ENCODE assay signal across 23 cellular contexts in genomic region chr3:5041315-5041714, GRCh38.
A peak's percentile ranks its signal among the peaks of the same experiment; 100 is the strongest.
DNase-seq lines count a peak whose midpoint lies in the region; ATAC-seq, FAIRE-seq and TF ChIP-seq lines count a peak whose summit lies in the region.
"Had no signal": no experiment of that assay in that cellular context is flagged by ENCODE, and none has a peak within 500 bp of the region (broad histone marks: within the 10 kb centered on the region; RNA-seq: fewer than 3 reads in every experiment).

No MANE protein-coding gene starts in this region.

- no peaks in the 10 kb centered on the region for H4K20me1 ChIP-seq in K562 (replicated peaks; ENCODE audit: control insufficient read depth, insufficient read depth, low read length)

- no peak for TF ChIP-seq EP300 in K562 (IDR thresholded peaks at IDR 0.05; ENCODE audit: low read length)
- no peak for TF ChIP-seq EP300 in suprapubic skin (IDR thresholded peaks at IDR 0.05)

- H3K4me3 Mint-ChIP-seq in stimulated activated naive CD8-positive, alpha-beta T cell treated with anti-CD3 and anti-CD28 coated beads, Interleukin-15, Interleukin-2, amounts not matched to agents 100 ng/mL and 50 ng/mL, for 24 hours: no peak overlapping the region
- H3K4me3 Mint-ChIP-seq: CD4-positive, alpha-beta T cell; T-cell had no signal

- H3K79me2 ChIP-seq in K562 (ENCODE audit: control insufficient read depth, insufficient read depth, low read length): no peaks in the 10 kb centered on the region

- H3K4me3 ChIP-seq in NB4 (ENCODE audit: low read depth, low read length) (no peak overlapping the region), K562 (no peak overlapping the region), suprapubic skin (no peak overlapping the region), HAP-1 (no peak overlapping the region)
- H3K4me3 ChIP-seq: GM23248 had no signal

- TF ChIP-seq RAD21 in K562 (CRISPR knock-in tag; conservative IDR thresholded peaks at IDR 0.05 in 1 of 2, IDR thresholded peaks at IDR 0.05 in 1 of 2): peak; percentile 30 to 44

- BruUV-seq in K562 (replicated peaks; lab: Mats Ljungman, UMichigan): no TSS peak

- TF ChIP-seq POLR2A in NB4 (IDR thresholded peaks at IDR 0.05; ENCODE audit: extremely low read depth, insufficient read length): no peak
- TF ChIP-seq POLR2A in K562 (conservative IDR thresholded peaks at IDR 0.05): no peak
- no peak for TF ChIP-seq POLR2A in suprapubic skin (IDR thresholded peaks at IDR 0.05)

- WGBS in K562 (ENCODE audit: insufficient coverage, low coverage, missing lambda C conversion rate): 52% methylated on average over 4 of the region's 4 CpGs
- WGBS in suprapubic skin: 79% methylated on average over 4 of the region's 4 CpGs

- peak; percentile 3 for TF ChIP-seq CTCF in NB4 (IDR thresholded peaks at IDR 0.05; ENCODE audit: low read depth, low read length)
- TF ChIP-seq CTCF in K562 (IDR thresholded peaks at IDR 0.05 in 2 of 3, conservative IDR thresholded peaks at IDR 0.05 in 1 of 3; ENCODE audit: insufficient read depth in 2 of 3, low read depth in 1 of 3, low read length in 3 of 3): peak; percentile 42 to 53 (median 52); a peak in 5 of 6 replicates
- TF ChIP-seq CTCF in suprapubic skin (IDR thresholded peaks at IDR 0.05): no peak

- H3K4me1 ChIP-seq in K562 (replicated peaks in 1 of 2; ENCODE audit: control insufficient read depth in 2 of 2, insufficient read depth in 2 of 2, low read length in 2 of 2) (peaks cover 8 to 37% of the 10 kb centered on the region in 2 experiments), suprapubic skin (no peaks in the 10 kb centered on the region), HAP-1 (no peaks in the 10 kb centered on the region)
- H3K4me1 ChIP-seq: BE2C had no signal

- no peak overlapping the region for H3K4me2 ChIP-seq in K562 (ENCODE audit: insufficient read depth, low read length)
- H3K4me2 ChIP-seq: SK-N-SH had no signal

- no peak for ATAC-seq in stimulated activated naive CD8-positive, alpha-beta T cell treated with anti-CD3 and anti-CD28 coated beads, Interleukin-15, Interleukin-2, amounts not matched to agents 100 U/mL and 50 U/mL, for 24 hours
- peak; percentile 73 for ATAC-seq in K562
- ATAC-seq: T-cell had no signal

- CTCF ChIA-PET in K562 (lab: Yijun Ruan, JAX; ENCODE audit: low intra/inter-chr PET ratio): no interaction called here

- H3K27me3 ChIP-seq in K562 (ENCODE audit: control insufficient read depth in 2 of 2, insufficient read depth in 2 of 2, low read length in 2 of 2): no peaks in the 10 kb centered on the region
- no peaks in the 10 kb centered on the region for H3K27me3 ChIP-seq in suprapubic skin
- H3K27me3 ChIP-seq in HAP-1 (ENCODE audit: low read depth): no peaks in the 10 kb centered on the region
- H3K27me3 ChIP-seq: BE2C had no signal

- FAIRE-seq in K562 (lab: Jason Lieb, UNC): no peak
- FAIRE-seq: GM12891 had no signal

- in situ Hi-C loops in K562 (cut with MboI) (no loop called here), HAP-1 (cut with MboI; ENCODE audit: low sequenced_read_pairs) (no loop called here)

- H3K9me3 ChIP-seq in K562 (replicated peaks; ENCODE audit: control insufficient read depth, insufficient read depth, low read depth, low read length) (no peaks in the 10 kb centered on the region), suprapubic skin (no peaks in the 10 kb centered on the region), HAP-1 (no peaks in the 10 kb centered on the region)
- H3K9me3 ChIP-seq: BE2C, SK-N-SH had no signal

- H3K27ac ChIP-seq in K562 (ENCODE audit: extremely low read depth, low read depth, low read length) (no peak overlapping the region), suprapubic skin (no peak overlapping the region)
- H3K27ac ChIP-seq: GM23248 had no signal

- no peaks in the 10 kb centered on the region for H3K9me1 ChIP-seq in K562 (ENCODE audit: control insufficient read depth, insufficient read depth, low read length)

- POLR2A ChIA-PET in K562 (lab: Yijun Ruan, JAX): interaction anchor here (1.2 to 4.5 kb wide), 2 partner anchors 12 kb away, joined by 4 to 37 read pairs; no protein-coding TSS in a partner anchor

- peak overlapping the region; percentile 59 for H3K27ac Mint-ChIP-seq in stimulated activated naive CD8-positive, alpha-beta T cell treated with anti-CD3 and anti-CD28 coated beads, Interleukin-15, Interleukin-2, amounts not matched to agents 100 ng/mL and 50 ng/mL, for 24 hours
- H3K27ac Mint-ChIP-seq: CD4-positive, alpha-beta T cell; T-cell had no signal

- no peaks in the 10 kb centered on the region for H3K36me3 Mint-ChIP-seq in stimulated activated naive CD8-positive, alpha-beta T cell treated with anti-CD3 and anti-CD28 coated beads, Interleukin-15, Interleukin-2, amounts not matched to agents 100 ng/mL and 50 ng/mL, for 24 hours (ENCODE audit: low read depth)
- H3K36me3 Mint-ChIP-seq: T-cell had no signal

- no peak overlapping the region for H3K9ac ChIP-seq in K562 (ENCODE audit: insufficient read depth in 1 of 2, low read depth in 2 of 2, low read length in 2 of 2)
- H3K9ac ChIP-seq: GM23248, SK-N-SH had no signal

- H3K4me1 Mint-ChIP-seq in stimulated activated naive CD8-positive, alpha-beta T cell treated with anti-CD3 and anti-CD28 coated beads, Interleukin-15, Interleukin-2, amounts not matched to agents 100 ng/mL and 50 ng/mL, for 24 hours (ENCODE audit: low read depth): peaks cover 34% of the 10 kb centered on the region

- no peak for DNase-seq in stimulated activated naive CD8-positive, alpha-beta T cell treated with anti-CD3 and anti-CD28 coated beads, Interleukin-15, Interleukin-2, amounts not matched to agents 100 U/mL and 50 U/mL, for 24 hours
- DNase-seq in NB4 (ENCODE audit: low read depth) (no peak), K562 (ENCODE audit: extremely low read depth in 1 of 4, low spot score in 3 of 4) (peak in 2 of 4 experiments; percentile 45 to 52), suprapubic skin (ENCODE audit: low spot score in 2 of 2) (no peak), epidermal melanocyte (ENCODE audit: insufficient read length, low spot score) (no peak), DMS79 treated with DMSO at 0.1 percent for 48 hours (lab: John Stamatoyannopoulos, UW) (no peak), HAP-1 (ENCODE audit: low spot score in 2 of 2) (no peak)
- DNase-seq: BE2C; CD4-positive, alpha-beta T cell; DMS153; GM23248; KG1; MV-4-11; NCI-H1417; NCI-H187 treated with DMSO at 0.1 percent for 48 hours; NCI-H345; NCI-H526; RPMI8226; SHP77 treated with DMSO at 0.1 percent for 48 hours; SK-N-SH; T-cell had no signal

- H3K9me3 Mint-ChIP-seq in stimulated activated naive CD8-positive, alpha-beta T cell treated with anti-CD3 and anti-CD28 coated beads, Interleukin-15, Interleukin-2, amounts not matched to agents 100 ng/mL and 50 ng/mL, for 24 hours: no peaks in the 10 kb centered on the region
- H3K9me3 Mint-ChIP-seq: CD4-positive, alpha-beta T cell; T-cell had no signal

- intact Hi-C loops in K562 (cut with micrococcal nuclease): no loop called here

- no peaks in the 10 kb centered on the region for H3K27me3 Mint-ChIP-seq in stimulated activated naive CD8-positive, alpha-beta T cell treated with anti-CD3 and anti-CD28 coated beads, Interleukin-15, Interleukin-2, amounts not matched to agents 100 ng/mL and 50 ng/mL, for 24 hours
- H3K27me3 Mint-ChIP-seq: CD4-positive, alpha-beta T cell; T-cell had no signal

- H2AFZ ChIP-seq in K562 (ENCODE audit: low read depth, low read length): no peak overlapping the region
- H2AFZ ChIP-seq: GM23248 had no signal

- H3K36me3 ChIP-seq in K562 (ENCODE audit: control insufficient read depth, insufficient read depth, low read length): no peaks in the 10 kb centered on the region
- H3K36me3 ChIP-seq in suprapubic skin: no peaks in the 10 kb centered on the region
- no peaks in the 10 kb centered on the region for H3K36me3 ChIP-seq in HAP-1 (replicated peaks)
- H3K36me3 ChIP-seq: BE2C had no signal

TF ChIP-seq in K562, 482 proteins besides CTCF, POLR2A, EP300 and RAD21 (continues in another document):
- TF ChIP-seq CHAMP1 (IDR thresholded peaks at IDR 0.05) (no peak), PRMT5 (CRISPR knock-in tag; IDR thresholded peaks at IDR 0.05) (no peak), SNAPC5 (CRISPR knock-in tag; IDR thresholded peaks at IDR 0.05) (no peak), ATF6 (CRISPR knock-in tag; IDR thresholded peaks at IDR 0.05) (no peak)

Comparison
In these comparisons a context has a peak if more than half of its experiments do, and no peak if none do; other contexts are left out.
1. CTCF ChIP-seq: peak in NB4 (single experiment) and K562 (3 of 3); none in suprapubic skin (0 of 2).